In genomic region chr9:111096051-111096450, GRCh38 we compare ENCODE assay signal across 19 cellular contexts. TPM values are rescaled to one million over a fixed set of nuclear protein-coding genes. Genes with fewer than 3 reads are reported as not detected.
DNase-seq lines count a peak whose midpoint lies in the region; ATAC-seq and TF ChIP-seq lines count a peak whose summit lies in the region.
"Had no signal": no experiment of that assay in that cellular context is flagged by ENCODE, and none has a peak within 500 bp of the region (broad histone marks: within the 10 kb centered on the region; RNA-seq: fewer than 3 reads in every experiment).

No MANE protein-coding gene starts in this region.

- no peak overlapping the region for H3K4me3 Mint-ChIP-seq in HFFc6
- H3K4me3 Mint-ChIP-seq: T-helper 1 cell treated with Interleukin-12 subunit alpha and Interleukin-12 subunit beta and Interleukin-4 antibody, amounts not matched to agents 30 μg/mL and 1 μg/mL, for 36 hours had no signal

- no peaks in the 10 kb centered on the region for H3K27me3 ChIP-seq in iPS DF 6.9 (ENCODE audit: control insufficient read depth, insufficient read depth, low read length)
- no peaks in the 10 kb centered on the region for H3K27me3 ChIP-seq in vagina
- H3K27me3 ChIP-seq: BE2C had no signal

- no CpG with 5 or more reads among the region's 3 CpGs for WGBS in iPS DF 6.9 (ENCODE audit: insufficient coverage, insufficient read length)

- no peak for TF ChIP-seq CTCF in HFFc6 (IDR thresholded peaks at IDR 0.05)
- TF ChIP-seq CTCF in vagina (IDR thresholded peaks at IDR 0.05), result no peak

- no peaks in the 10 kb centered on the region for H3K36me3 Mint-ChIP-seq in HFFc6 (ENCODE audit: low read depth)

- H3K27me3 Mint-ChIP-seq in HFFc6 (ENCODE audit: insufficient read depth), result no peaks in the 10 kb centered on the region

- intact Hi-C loops in vagina (cut with DNase I), result no loop called here

- no peak for TF ChIP-seq POLR2A in vagina (IDR thresholded peaks at IDR 0.05)

- H3K4me1 Mint-ChIP-seq in HFFc6 (ENCODE audit: low read depth), result peaks cover 36% of the 10 kb centered on the region

- H3K36me3 ChIP-seq in iPS DF 6.9 (ENCODE audit: control insufficient read depth, insufficient read depth, low read length) (no peaks in the 10 kb centered on the region), vagina (no peaks in the 10 kb centered on the region)
- H3K36me3 ChIP-seq: BE2C had no signal

- DNase-seq in HFFc6 (no peak), NCI-H69 (lab: John Stamatoyannopoulos, UW) (peak; percentile 3), iPS DF 6.9 (ENCODE audit: low read depth, low spot score) (peak; percentile 20), vagina (ENCODE audit: extremely low spot score in 2 of 2) (no peak), KG1 (lab: John Stamatoyannopoulos, UW) (no peak), NCI-H187 (lab: John Stamatoyannopoulos, UW) (no peak)
- DNase-seq: BE2C, DMS79, H7, MV-4-11, NCI-H187 treated with DMSO at 0.1 percent for 48 hours, NCI-H2107, NCI-H226, NCI-H510A treated with DMSO at 0.1 percent for 48 hours, PC-9, RPMI8226, SHP77 had no signal

- no peak for ATAC-seq in HG03460 (IDR thresholded peaks at IDR 0.05; ENCODE audit: unreplicated experiment)

- H3K27ac Mint-ChIP-seq in HFFc6, result peak overlapping the region; percentile 22; the same call in 1 of the 2 replicates
- H3K27ac Mint-ChIP-seq: T-helper 1 cell treated with Interleukin-12 subunit alpha and Interleukin-12 subunit beta and Interleukin-4 antibody, amounts not matched to agents 30 μg/mL and 1 μg/mL, for 36 hours had no signal

- H3K9me3 ChIP-seq in iPS DF 6.9 (ENCODE audit: control insufficient read depth, insufficient read depth, low read length) (no peaks in the 10 kb centered on the region), vagina (no peaks in the 10 kb centered on the region)
- H3K9me3 ChIP-seq: BE2C had no signal

- no peaks in the 10 kb centered on the region for H3K9me3 Mint-ChIP-seq in HFFc6
- H3K9me3 Mint-ChIP-seq: T-helper 1 cell treated with Interleukin-12 subunit alpha and Interleukin-12 subunit beta and Interleukin-4 antibody, amounts not matched to agents 30 μg/mL and 1 μg/mL, for 36 hours had no signal

- H3K4me3 ChIP-seq in iPS DF 6.9 (ENCODE audit: low read length) (no peak overlapping the region), vagina (no peak overlapping the region)
- H3K4me3 ChIP-seq: PC-9 had no signal

- H3K4me1 ChIP-seq in iPS DF 6.9 (ENCODE audit: control insufficient read depth, insufficient read depth, low read length), result peaks cover 7% of the 10 kb centered on the region; the same call in 1 of the 2 replicates
- H3K4me1 ChIP-seq in vagina, result peaks cover 12% of the 10 kb centered on the region

- no peak overlapping the region for H3K27ac ChIP-seq in iPS DF 6.9 (ENCODE audit: low read length)
- H3K27ac ChIP-seq in vagina, result peak overlapping the region; percentile 71
- H3K27ac ChIP-seq: PC-9 had no signal

RNA-seq across cellular contexts. Expression of gene LPAR1, which starts 57.8 kb away (rescaled TPM):
- total RNA-seq in HFFc6 (2021; fragmentation: NEBNext Ultra II Directional; extraction: Animal tissue kit (Norgen Biotek cat#: 25700)), result 100 to 1,000 TPM in 4 of 6 experiments, 10 to 100 TPM in 2; 70.6 to 148 (median 123) TPM
- 83.0 TPM for total RNA-seq in vagina

Comparison
In these comparisons a context has a peak if more than half of its experiments do, and no peak if none do; other contexts are left out.
1. DNase-seq: peak in NCI-H69 (single experiment) and iPS DF 6.9 (single experiment); none in HFFc6 (single experiment), vagina (0 of 2), KG1 (single experiment) and NCI-H187 (0 of 2).